In genomic region chr9:35002623-35003022, GRCh38 we compare ENCODE assay signal across 23 cellular contexts. TPM values are rescaled to one million over a fixed set of nuclear protein-coding genes. Genes with fewer than 3 reads are reported as not detected.
DNase-seq lines count a peak whose midpoint lies in the region; ATAC-seq and TF ChIP-seq lines count a peak whose summit lies in the region.
"Had no signal": no experiment of that assay in that cellular context is flagged by ENCODE, and none has a peak within 500 bp of the region (broad histone marks: within the 10 kb centered on the region; RNA-seq: fewer than 3 reads in every experiment).

No MANE protein-coding gene starts in this region.

- H3K36me3 ChIP-seq in RWPE2 (ENCODE audit: low read depth) (no peaks in the 10 kb centered on the region), tibial nerve (peaks cover 0 to 12% (median 0%) of the 10 kb centered on the region in 3 donors)
- H3K36me3 ChIP-seq: SJSA1 had no signal

- TF ChIP-seq POLR2A in tibial nerve (IDR thresholded peaks at IDR 0.05): no peak

- peak; percentile 12 for DNase-seq in D341Med (ENCODE audit: low spot score)
- DNase-seq in GM13976 (ENCODE audit: low spot score): peak; percentile 38
- DNase-seq in RWPE2 (ENCODE audit: low spot score): no peak
- peak; percentile 0 for DNase-seq in hepatic stellate cell (ENCODE audit: low spot score)
- no peak for DNase-seq in stimulated activated naive CD8-positive, alpha-beta T cell treated with anti-CD3 and anti-CD28 coated beads, Interleukin-15, Interleukin-2, amounts not matched to agents 100 U/mL and 50 U/mL, for 24 hours
- DNase-seq in stimulated activated CD4-positive, alpha-beta T cell treated with anti-CD3 and anti-CD28 coated beads, Interleukin-15, amount 100 ng/mL, for 24 hours: no peak
- no peak for DNase-seq in activated CD4-positive, alpha-beta T cell treated with anti-CD3 and anti-CD28 coated beads, Interleukin-2, amount 50 U/mL, for 1 hour
- DNase-seq in tibial nerve (ENCODE audit: low spot score in 2 of 2): no peak
- DNase-seq: ACHN; BE2C; CD4-positive, alpha-beta memory T cell; GF-D8; KBM-7; NCI-H1436 treated with DMSO at 0.1 percent for 48 hours; NCI-H2081 treated with DMSO at 0.1 percent for 48 hours; NCI-H345; NCI-H69; NK-92 treated with Interleukin-12 subunit alpha and Interleukin-12 subunit beta, amount 100 ng/mL, for 24 hours; OCI-M1 had no signal

- H3K9me3 ChIP-seq in RWPE2 (ENCODE audit: severe bottlenecking) (no peaks in the 10 kb centered on the region), tibial nerve (no peaks in the 10 kb centered on the region)
- H3K9me3 ChIP-seq: BE2C, SJSA1 had no signal

- H3K27me3 ChIP-seq in RWPE2 (ENCODE audit: insufficient read depth, poor library complexity, severe bottlenecking): no peaks in the 10 kb centered on the region
- no peaks in the 10 kb centered on the region for H3K27me3 ChIP-seq in tibial nerve
- H3K27me3 ChIP-seq: BE2C, SJSA1 had no signal

- no peak overlapping the region for H3K4me3 ChIP-seq in RWPE2 (ENCODE audit: severe bottlenecking)
- H3K4me3 ChIP-seq in tibial nerve: no peak overlapping the region
- H3K4me3 ChIP-seq: SJSA1 had no signal

- no peak for ATAC-seq in RWPE2 (ENCODE audit: low read depth)
- ATAC-seq in stimulated activated naive CD8-positive, alpha-beta T cell treated with anti-CD3 and anti-CD28 coated beads, Interleukin-15, Interleukin-2, amounts not matched to agents 100 U/mL and 50 U/mL, for 24 hours: no peak
- ATAC-seq: HCT116 had no signal

- in situ Hi-C loops in GM13976 (cut with MboI; ENCODE audit: low sequenced_read_pairs, unreplicated experiment): no loop called here

- H3K27ac ChIP-seq in RWPE2 (ENCODE audit: poor library complexity, severe bottlenecking): peak overlapping the region; percentile 86
- no peak overlapping the region for H3K27ac ChIP-seq in tibial nerve
- H3K27ac ChIP-seq: HL-60, RWPE1, SJSA1 had no signal

- TF ChIP-seq EP300 in tibial nerve (IDR thresholded peaks at IDR 0.05): no peak

- peaks cover 21% of the 10 kb centered on the region for H3K4me1 ChIP-seq in RWPE2 (ENCODE audit: insufficient read depth, poor library complexity, severe bottlenecking)
- no peaks in the 10 kb centered on the region for H3K4me1 ChIP-seq in tibial nerve
- H3K4me1 ChIP-seq: BE2C, SJSA1 had no signal

- TF ChIP-seq CTCF in GM13976 (IDR thresholded peaks at IDR 0.05; ENCODE audit: borderline replicate concordance, control extremely low read depth, extremely low read depth, insufficient read depth, missing control alignments) (no peak), RWPE2 (IDR thresholded peaks at IDR 0.05; ENCODE audit: poor library complexity, severe bottlenecking) (no peak), tibial nerve (IDR thresholded peaks at IDR 0.05) (no peak)

RNA-seq across cellular contexts. Expression of gene DNAJB5, which starts 13.1 kb away (rescaled TPM):
- 10 to 100 TPM in 1 of 4 donors, 1 to 10 TPM in 3; 4.5 to 11.2 (median 9.0) TPM for total RNA-seq in tibial nerve

RNA-seq across cellular contexts. Expression of gene PHF24, which starts 44.5 kb away (rescaled TPM):
- total RNA-seq in tibial nerve: 1 to 10 TPM in 1 of 4 donors, under 1 TPM in 3; 0.21 to 1.2 (median 0.63) TPM
- total RNA-seq: CD4-positive, alpha-beta memory T cell; SJSA1 had no signal

Comparison
In these comparisons a context has a peak if more than half of its experiments do, and no peak if none do; other contexts are left out.
1. DNase-seq: peak in D341Med (single experiment), GM13976 (single experiment) and hepatic stellate cell (single experiment); none in RWPE2 (single experiment), stimulated activated naive CD8-positive, alpha-beta T cell treated with anti-CD3 and anti-CD28 coated beads, Interleukin-15, Interleukin-2, amounts not matched to agents 100 U/mL and 50 U/mL, for 24 hours (single experiment), stimulated activated CD4-positive, alpha-beta T cell treated with anti-CD3 and anti-CD28 coated beads, Interleukin-15, amount 100 ng/mL, for 24 hours (single experiment), activated CD4-positive, alpha-beta T cell treated with anti-CD3 and anti-CD28 coated beads, Interleukin-2, amount 50 U/mL, for 1 hour (single experiment) and tibial nerve (0 of 2).